In genomic region chr6:39393075-39393474, GRCh38 we compare ENCODE assay signal across 21 cellular contexts.
DNase-seq lines count a peak whose midpoint lies in the region; ATAC-seq, FAIRE-seq and TF ChIP-seq lines count a peak whose summit lies in the region.
"Had no signal": no experiment of that assay in that cellular context is flagged by ENCODE, and none has a peak within 500 bp of the region (broad histone marks: within the 10 kb centered on the region; RNA-seq: fewer than 3 reads in every experiment).

No MANE protein-coding gene starts in this region.

- H3K27me3 ChIP-seq in esophagus muscularis mucosa: no peaks in the 10 kb centered on the region

- no peak overlapping the region for H3K27ac ChIP-seq in esophagus muscularis mucosa (replicated peaks in 1 of 4)

- H3K4me3 ChIP-seq in esophagus muscularis mucosa: no peak overlapping the region
- H3K4me3 ChIP-seq: GM23338 had no signal

- H3K9me3 ChIP-seq in esophagus muscularis mucosa: no peaks in the 10 kb centered on the region
- H3K9me3 ChIP-seq: BE2C had no signal

- no peaks in the 10 kb centered on the region for H3K36me3 ChIP-seq in esophagus muscularis mucosa
- H3K36me3 ChIP-seq: BE2C had no signal

- TF ChIP-seq CTCF in esophagus muscularis mucosa (IDR thresholded peaks at IDR 0.05): no peak
- TF ChIP-seq CTCF in GM10266 (IDR thresholded peaks at IDR 0.05; ENCODE audit: control insufficient read depth, insufficient read depth, low read depth, missing control alignments): no peak

- intact Hi-C loops in esophagus muscularis mucosa (cut with DNase I): no loop called here

- no peak for DNase-seq in GM12891 (ENCODE audit: insufficient read length, low spot score)
- peak; percentile 87 for DNase-seq in esophagus muscularis mucosa (ENCODE audit: extremely low spot score)
- DNase-seq in NCI-H2029 treated with DMSO at 0.1 percent for 48 hours (lab: John Stamatoyannopoulos, UW): no peak
- no peak for DNase-seq in cerebellum (ENCODE audit: low spot score)
- no peak for DNase-seq in GM10266 (ENCODE audit: extremely low spot score)
- DNase-seq: ACHN; BE2C; C1 segment of cervical spinal cord; CD4-positive, CD25-positive, alpha-beta regulatory T cell; CD8-positive, alpha-beta memory T cell; COR-L47; DMS 273 treated with DMSO at 0.1 percent for 48 hours; HCEC 1CT; KG1 had no signal

- TF ChIP-seq POLR2A in GM12891 (IDR thresholded peaks at IDR 0.05; ENCODE audit: low read depth, low read length) (no peak), esophagus muscularis mucosa (IDR thresholded peaks at IDR 0.05; ENCODE audit: low read depth) (no peak)

- peak; percentile 39 for ATAC-seq in HG02759 (IDR thresholded peaks at IDR 0.05; ENCODE audit: unreplicated experiment)
- ATAC-seq: GM23338 had no signal

- peak; percentile 13 for FAIRE-seq in GM12891 (lab: Jason Lieb, UNC)
- FAIRE-seq: A204.1, G401.6, GM18507, H54, HTR-8/SVneo had no signal

- H3K4me1 ChIP-seq in esophagus muscularis mucosa: peaks cover 0 to 15% (median 12%) of the 10 kb centered on the region in 4 donors
- H3K4me1 ChIP-seq: BE2C had no signal

- no peak for TF ChIP-seq EP300 in esophagus muscularis mucosa (IDR thresholded peaks at IDR 0.05)

- 94% methylated on average over 5 of the region's 5 CpGs for WGBS in esophagus muscularis mucosa

TF ChIP-seq in GM12891, 5 proteins besides CTCF, POLR2A, EP300 and RAD21:
- TF ChIP-seq POLR2AphosphoS5 (IDR thresholded peaks at IDR 0.05; ENCODE audit: low read depth, low read length) (no peak), PAX5 (IDR thresholded peaks at IDR 0.05; ENCODE audit: insufficient read depth, low read length, severe bottlenecking) (peak; percentile 80)
